ENCODE assay signal across 35 cellular contexts in the genomic region with DNA sequence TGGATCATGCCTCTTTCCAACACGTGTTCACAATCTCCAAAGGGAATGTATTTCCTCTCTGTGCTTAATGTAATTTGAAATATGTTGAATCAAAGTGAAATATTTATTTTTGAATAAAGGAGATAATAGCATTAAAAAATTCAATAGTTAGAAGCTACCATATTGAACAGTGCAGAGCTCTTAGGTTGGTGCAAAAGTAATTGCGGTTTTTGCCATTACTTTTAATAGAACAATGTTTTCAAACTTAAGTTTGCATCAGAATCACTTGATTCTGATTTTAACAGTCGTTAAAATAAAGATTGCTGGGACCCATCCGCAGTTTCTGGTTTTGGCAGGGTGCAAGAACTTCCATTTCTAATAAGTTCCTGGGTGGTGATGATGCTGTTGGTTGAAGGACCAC. TPM values are rescaled to one million over a fixed set of nuclear protein-coding genes. Genes with fewer than 3 reads are reported as not detected.
"Had no signal": no experiment of that assay in that cellular context is flagged by ENCODE, and none has a peak within 500 bp of the region (broad histone marks: within the 10 kb centered on the region; RNA-seq: fewer than 3 reads in every experiment).

No MANE protein-coding gene starts in this region.

- H3K4me2 ChIP-seq: neural progenitor cell, smooth muscle cell had no signal

- H3K27ac ChIP-seq: neural progenitor cell, ovary, parathyroid adenoma, psoas muscle, skin epidermis, spleen, suprapubic skin, testis, tibial artery, transverse colon, upper lobe of right lung, uterus had no signal

- H3K79me2 ChIP-seq: parathyroid adenoma had no signal

- H3K4me1 ChIP-seq: neural progenitor cell, parathyroid adenoma, psoas muscle, spleen, suprapubic skin, testis, tibial artery, transverse colon, upper lobe of right lung, uterus had no signal

- H3K36me3 Mint-ChIP-seq: natural killer cell; neural progenitor cell; stimulated activated memory B cell treated with anti-CD40 and anti-IgM and Interleukin-4, amounts not matched to agents 10 μg/mL and 1 μg/mL and 100 μg/mL, for 72 hours; type B pancreatic cell had no signal

- H3K36me3 ChIP-seq: neural progenitor cell, ovary, spleen, suprapubic skin, tibial artery, transverse colon, upper lobe of right lung, uterus had no signal

- H3K9me3 Mint-ChIP-seq: naive thymus-derived CD4-positive, alpha-beta T cell; natural killer cell; nephron; neural progenitor cell; stimulated activated memory B cell treated with anti-CD40 and anti-IgM and Interleukin-4, amounts not matched to agents 10 μg/mL and 1 μg/mL and 100 μg/mL, for 72 hours; stimulated activated naive CD8-positive, alpha-beta T cell treated with anti-CD3 and anti-CD28 coated beads, Interleukin-15, amount 100 ng/mL, for 72 hours; type B pancreatic cell had no signal

- H3K4me3 Mint-ChIP-seq: naive thymus-derived CD4-positive, alpha-beta T cell; natural killer cell; nephron; neural progenitor cell; stimulated activated memory B cell treated with anti-CD40 and anti-IgM and Interleukin-4, amounts not matched to agents 10 μg/mL and 1 μg/mL and 100 μg/mL, for 72 hours; stimulated activated naive CD8-positive, alpha-beta T cell treated with anti-CD3 and anti-CD28 coated beads, Interleukin-15, amount 100 ng/mL, for 72 hours; type B pancreatic cell had no signal

- H3K27me3 ChIP-seq: ovary, testis, uterus had no signal

- H3K9me3 ChIP-seq: ovary, psoas muscle, spleen, suprapubic skin, testis, tibial artery, transverse colon, upper lobe of right lung, uterus had no signal

- H2AFZ ChIP-seq: parathyroid adenoma had no signal

- ATAC-seq: naive thymus-derived CD4-positive, alpha-beta T cell; psoas muscle; right cardiac atrium; sciatic nerve; stimulated activated memory B cell treated with anti-CD40 and anti-IgM and Interleukin-4, amounts not matched to agents 10 μg/mL and 1 μg/mL and 100 μg/mL, for 72 hours; stimulated activated naive CD8-positive, alpha-beta T cell treated with anti-CD3 and anti-CD28 coated beads, Interleukin-15, amount 100 ng/mL, for 72 hours; stimulated activated naive CD8-positive, alpha-beta T cell treated with anti-CD3 and anti-CD28 coated beads, Interleukin-15, Interleukin-2, amounts not matched to agents 100 U/mL and 50 U/mL, for 24 hours; upper lobe of right lung had no signal

- H3K27ac Mint-ChIP-seq: naive thymus-derived CD4-positive, alpha-beta T cell; natural killer cell; nephron; neural progenitor cell; progenitor cell of endocrine pancreas; stimulated activated memory B cell treated with anti-CD40 and anti-IgM and Interleukin-4, amounts not matched to agents 10 μg/mL and 1 μg/mL and 100 μg/mL, for 72 hours; stimulated activated naive CD8-positive, alpha-beta T cell treated with anti-CD3 and anti-CD28 coated beads, Interleukin-15, amount 100 ng/mL, for 72 hours; type B pancreatic cell had no signal

- H3K9ac ChIP-seq: neural progenitor cell, parathyroid adenoma had no signal

- DNase-seq: naive thymus-derived CD4-positive, alpha-beta T cell; natural killer cell; occipital lobe; ovary; posterior cingulate gyrus; psoas muscle; right cardiac atrium; spleen; stimulated activated CD4-positive, alpha-beta T cell treated with anti-CD3 and anti-CD28 coated beads, Interleukin-12 subunit alpha, Interleukin-12 subunit beta, amount 100 ng/mL, for 4 hours; stimulated activated CD4-positive, alpha-beta T cell treated with anti-CD3 and anti-CD28 coated beads, Interleukin-1b, Interleukin-23, amount 100 ng/mL, for 48 hours; stimulated activated CD4-positive, alpha-beta T cell treated with anti-CD3 and anti-CD28 coated beads, Interleukin-4, amount 100 ng/mL, for 1 hour; stimulated activated CD4-positive, alpha-beta T cell treated with anti-CD3 and anti-CD28 coated beads, Interleukin-4, amount 100 ng/mL, for 4 hours; stimulated activated CD8-positive, alpha-beta memory T cell treated with anti-CD3 and anti-CD28 coated beads, Interleukin-4, amount 100 ng/mL, for 48 hours; stimulated activated naive CD4-positive, alpha-beta T cell; stimulated activated naive CD8-positive, alpha-beta T cell treated with anti-CD3 and anti-CD28 coated beads, Interleukin-15, amount 100 ng/mL, for 72 hours; stimulated activated naive CD8-positive, alpha-beta T cell treated with anti-CD3 and anti-CD28 coated beads, Interleukin-15, Interleukin-2, amounts not matched to agents 100 U/mL and 50 U/mL, for 24 hours; substantia nigra; testis; tibial artery; transverse colon; upper lobe of right lung; uterus had no signal

- H3K4me1 Mint-ChIP-seq: natural killer cell; neural progenitor cell; stimulated activated naive CD8-positive, alpha-beta T cell treated with anti-CD3 and anti-CD28 coated beads, Interleukin-15, amount 100 ng/mL, for 72 hours had no signal

- H3K4me3 ChIP-seq: neural progenitor cell, ovary, psoas muscle, skin epidermis, smooth muscle cell, spleen, suprapubic skin, testis, tibial artery, transverse colon, upper lobe of right lung, uterus had no signal

RNA-seq across cellular contexts. Expression of gene MEIOC, which starts 10.0 kb away (rescaled TPM):
- total RNA-seq: natural killer cell, osteoblast, ovary, psoas muscle, sciatic nerve, smooth muscle cell, suprapubic skin, transverse colon, upper lobe of right lung, urinary bladder had no signal
- polyA plus RNA-seq: neural cell, smooth muscle cell had no signal
